Comparison of ENCODE assay signal across 20 cellular contexts in genomic region chr13:18628428-18628827, GRCh38.
"Had no signal": no experiment of that assay in that cellular context is flagged by ENCODE, and none has a peak within 500 bp of the region (broad histone marks: within the 10 kb centered on the region; RNA-seq: fewer than 3 reads in every experiment).

No MANE protein-coding gene starts in this region.

- DNase-seq: effector CD4-positive, alpha-beta T cell; foreskin melanocyte; head of caudate nucleus; hippocampal formation; left colon; left ventricle myocardium superior; mesenchymal stem cell; midbrain; nucleus accumbens; right cardiac atrium; stimulated activated CD4-positive, alpha-beta T cell treated with anti-CD3 and anti-CD28 coated beads, Interleukin-2, amount 100 ng/mL, for 48 hours; stimulated activated naive CD4-positive, alpha-beta T cell treated with Interleukin-2 at 50 U/mL for 16 hours; thyroid gland had no signal

- FAIRE-seq: pancreas had no signal

- H3K9ac ChIP-seq: neural progenitor cell had no signal

- ATAC-seq: left colon; left ventricle myocardium superior; natural killer cell treated with Interleukin-12 subunit alpha and Interleukin-12 subunit beta and Interleukin-15 and Interleukin-18, amount 100 ng/mL, for 72 hours; pancreas; right cardiac atrium had no signal

- H3K9me3 ChIP-seq: pancreas, thyroid gland, vagina had no signal

- H3K27me3 ChIP-seq: neural progenitor cell, pancreas, thyroid gland, upper lobe of left lung, vagina had no signal

- H3K4me3 ChIP-seq: lung, neural progenitor cell, pancreas, smooth muscle cell, thyroid gland, upper lobe of left lung, vagina had no signal

- H3K4me2 ChIP-seq: neural progenitor cell, smooth muscle cell had no signal

- H3K36me3 ChIP-seq: neural progenitor cell, pancreas, thyroid gland, upper lobe of left lung, vagina had no signal

- H3K27ac ChIP-seq: neural progenitor cell, pancreas, thyroid gland, upper lobe of left lung, vagina had no signal

- H3K4me1 ChIP-seq: neural progenitor cell, pancreas, thyroid gland, upper lobe of left lung, vagina had no signal

- H2AFZ ChIP-seq: neural progenitor cell had no signal
